14 cellular contexts compared by ENCODE assay signal in genomic region chr12:99736760-99737159, GRCh38.
DNase-seq lines count a peak whose midpoint lies in the region; TF ChIP-seq lines count a peak whose summit lies in the region.
"Had no signal": no experiment of that assay in that cellular context is flagged by ENCODE, and none has a peak within 500 bp of the region (broad histone marks: within the 10 kb centered on the region; RNA-seq: fewer than 3 reads in every experiment).

No MANE protein-coding gene starts in this region.

- TF ChIP-seq CTCF in SK-N-SH (IDR thresholded peaks at IDR 0.05) = no peak

- H3K9me2 ChIP-seq in SK-N-SH = no peaks in the 10 kb centered on the region

- peak; percentile 50 for DNase-seq in NCI-H2171 treated with DMSO at 0.1 percent for 48 hours (lab: John Stamatoyannopoulos, UW)
- no peak for DNase-seq in NCI-H2171 (lab: John Stamatoyannopoulos, UW)
- DNase-seq in NCI-H526 (lab: John Stamatoyannopoulos, UW) = peak; percentile 82 to 90
- DNase-seq in SK-N-SH = no peak
- DNase-seq in nucleus accumbens (lab: John Stamatoyannopoulos, UW) = no peak
- no peak for DNase-seq in activated CD4-positive, alpha-beta T cell treated with anti-CD3 and anti-CD28 coated beads, Interleukin-2, amount 10 ng/mL, durations not matched to agents 24 days and 14 days
- DNase-seq in stimulated activated naive CD4-positive, alpha-beta T cell (lab: John Stamatoyannopoulos, UW) = no peak
- DNase-seq: 8988T; BE2C; CD4-positive, alpha-beta memory T cell; DMS53; GF-D8 had no signal

- H3K4me1 ChIP-seq in SK-N-SH (ENCODE audit: control insufficient read depth in 1 of 2, insufficient read depth in 2 of 2, low read depth in 1 of 2, low read length in 1 of 2) = no peaks in the 10 kb centered on the region
- H3K4me1 ChIP-seq: BE2C had no signal

- H3K79me2 ChIP-seq in SK-N-SH (ENCODE audit: insufficient read depth) = no peaks in the 10 kb centered on the region

- no peak overlapping the region for H3K4me3 Mint-ChIP-seq in activated CD4-positive, alpha-beta T cell treated with anti-CD3 and anti-CD28 coated beads, Interleukin-2, amount 10 ng/mL, durations not matched to agents 24 days and 14 days
- H3K4me3 Mint-ChIP-seq: CD4-positive, alpha-beta memory T cell had no signal

- no peak overlapping the region for H3K9ac ChIP-seq in SK-N-SH

- no peaks in the 10 kb centered on the region for H3K27me3 ChIP-seq in SK-N-SH (ENCODE audit: insufficient read depth)
- H3K27me3 ChIP-seq: BE2C had no signal

- H3K27me3 Mint-ChIP-seq in activated CD4-positive, alpha-beta T cell treated with anti-CD3 and anti-CD28 coated beads, Interleukin-2, amount 10 ng/mL, durations not matched to agents 24 days and 14 days = no peaks in the 10 kb centered on the region
- H3K27me3 Mint-ChIP-seq: CD4-positive, alpha-beta memory T cell had no signal

- no peak overlapping the region for H3K27ac Mint-ChIP-seq in activated CD4-positive, alpha-beta T cell treated with anti-CD3 and anti-CD28 coated beads, Interleukin-2, amount 10 ng/mL, durations not matched to agents 24 days and 14 days
- H3K27ac Mint-ChIP-seq: CD4-positive, alpha-beta memory T cell had no signal

- CTCF ChIA-PET in SK-N-SH (lab: Yijun Ruan, JAX) = no interaction called here

- H3K36me3 ChIP-seq in SK-N-SH (replicated peaks in 1 of 2; ENCODE audit: control insufficient read depth in 1 of 2, insufficient read depth in 2 of 2, low read length in 1 of 2) = no peaks in the 10 kb centered on the region
- H3K36me3 ChIP-seq: BE2C had no signal

- no peak for TF ChIP-seq RAD21 in SK-N-SH (IDR thresholded peaks at IDR 0.05; ENCODE audit: low read length)

- no peak overlapping the region for H3K27ac ChIP-seq in SK-N-SH (ENCODE audit: low read depth in 2 of 2, low read length in 1 of 2)
- H3K27ac ChIP-seq: C4-2B, HL-60 had no signal

- intact Hi-C loops in activated CD4-positive, alpha-beta T cell treated with anti-CD3 and anti-CD28 coated beads, Interleukin-2, amount 10 ng/mL, durations not matched to agents 24 days and 14 days (cut with micrococcal nuclease) = no loop called here

- no peaks in the 10 kb centered on the region for H3K4me1 Mint-ChIP-seq in activated CD4-positive, alpha-beta T cell treated with anti-CD3 and anti-CD28 coated beads, Interleukin-2, amount 10 ng/mL, durations not matched to agents 24 days and 14 days
- H3K4me1 Mint-ChIP-seq: CD4-positive, alpha-beta memory T cell had no signal

- no peaks in the 10 kb centered on the region for H4K20me1 ChIP-seq in SK-N-SH (ENCODE audit: insufficient read depth)

- no peaks in the 10 kb centered on the region for H3K9me3 Mint-ChIP-seq in activated CD4-positive, alpha-beta T cell treated with anti-CD3 and anti-CD28 coated beads, Interleukin-2, amount 10 ng/mL, durations not matched to agents 24 days and 14 days

- no peaks in the 10 kb centered on the region for H3K36me3 Mint-ChIP-seq in activated CD4-positive, alpha-beta T cell treated with anti-CD3 and anti-CD28 coated beads, Interleukin-2, amount 10 ng/mL, durations not matched to agents 24 days and 14 days (ENCODE audit: low read depth)
- H3K36me3 Mint-ChIP-seq: CD4-positive, alpha-beta memory T cell had no signal

- no peak for TF ChIP-seq EP300 in SK-N-SH (IDR thresholded peaks at IDR 0.05; ENCODE audit: borderline replicate concordance in 1 of 2, low read depth in 1 of 2, low read length in 1 of 2)

- no peaks in the 10 kb centered on the region for H3F3A ChIP-seq in SK-N-SH (replicated peaks; ENCODE audit: insufficient read depth)

- H3K4me3 ChIP-seq in SK-N-SH (ENCODE audit: low read depth in 2 of 2, low read length in 1 of 2) = no peak overlapping the region

- H3K4me2 ChIP-seq in SK-N-SH = no peak overlapping the region

- H3K9me3 ChIP-seq in SK-N-SH = no peaks in the 10 kb centered on the region
- H3K9me3 ChIP-seq: BE2C had no signal

- POLR2A ChIA-PET in SK-N-SH (lab: Yijun Ruan, JAX) = no interaction called here

- no peak overlapping the region for H2AFZ ChIP-seq in SK-N-SH (ENCODE audit: low read depth)

TF ChIP-seq in SK-N-SH, 30 proteins besides CTCF, POLR2A, EP300 and RAD21:
- TF ChIP-seq, protein P1, sequence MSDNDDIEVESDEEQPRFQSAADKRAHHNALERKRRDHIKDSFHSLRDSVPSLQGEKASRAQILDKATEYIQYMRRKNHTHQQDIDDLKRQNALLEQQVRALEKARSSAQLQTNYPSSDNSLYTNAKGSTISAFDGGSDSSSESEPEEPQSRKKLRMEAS (IDR thresholded peaks at IDR 0.05; ENCODE audit: low read depth) = no peak
- TF ChIP-seq TAF1 (IDR thresholded peaks at IDR 0.05; ENCODE audit: borderline replicate concordance, low read depth, low read length) = no peak
- TF ChIP-seq CHD2 (IDR thresholded peaks at IDR 0.05; ENCODE audit: low read length, partially characterized antibody) = no peak
- TF ChIP-seq MXI1 (IDR thresholded peaks at IDR 0.05; ENCODE audit: low read depth, low read length) = no peak
- no peak for TF ChIP-seq USF2 (IDR thresholded peaks at IDR 0.05; ENCODE audit: borderline replicate concordance, low read depth, low read length)
- no peak for TF ChIP-seq TEAD4 (IDR thresholded peaks at IDR 0.05; ENCODE audit: borderline replicate concordance, insufficient read depth)
- TF ChIP-seq, protein P2, sequence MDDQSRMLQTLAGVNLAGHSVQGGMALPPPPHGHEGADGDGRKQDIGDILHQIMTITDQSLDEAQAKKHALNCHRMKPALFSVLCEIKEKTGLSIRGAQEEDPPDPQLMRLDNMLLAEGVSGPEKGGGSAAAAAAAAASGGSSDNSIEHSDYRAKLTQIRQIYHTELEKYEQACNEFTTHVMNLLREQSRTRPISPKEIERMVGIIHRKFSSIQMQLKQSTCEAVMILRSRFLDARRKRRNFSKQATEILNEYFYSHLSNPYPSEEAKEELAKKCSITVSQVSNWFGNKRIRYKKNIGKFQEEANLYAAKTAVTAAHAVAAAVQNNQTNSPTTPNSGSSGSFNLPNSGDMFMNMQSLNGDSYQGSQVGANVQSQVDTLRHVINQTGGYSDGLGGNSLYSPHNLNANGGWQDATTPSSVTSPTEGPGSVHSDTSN (IDR thresholded peaks at IDR 0.05) = peak; percentile 68
- TF ChIP-seq FOXM1 (IDR thresholded peaks at IDR 0.05; ENCODE audit: low read depth) = no peak
- peak; percentile 68 for TF ChIP-seq TCF12 (IDR thresholded peaks at IDR 0.05)
- TF ChIP-seq RXRA (IDR thresholded peaks at IDR 0.05; ENCODE audit: borderline replicate concordance, low read depth) = no peak
- no peak for TF ChIP-seq MEF2A (IDR thresholded peaks at IDR 0.05; ENCODE audit: borderline replicate concordance, low read depth)
- no peak for TF ChIP-seq GATA2 (CRISPR knock-in tag; IDR thresholded peaks at IDR 0.05)
- TF ChIP-seq RFX5 (IDR thresholded peaks at IDR 0.05; ENCODE audit: low read length) = no peak
- peak; percentile 36; the same call in 1 of the 2 replicates for TF ChIP-seq JUND (IDR thresholded peaks at IDR 0.05)
- no peak for TF ChIP-seq RCOR1 (IDR thresholded peaks at IDR 0.05; ENCODE audit: low read length)
TF ChIP-seq in SK-N-SH: peak in this region for 3.

Comparison
In these comparisons a context has a peak if more than half of its experiments do, and no peak if none do; other contexts are left out.
1. DNase-seq: peak in NCI-H2171 treated with DMSO at 0.1 percent for 48 hours (single experiment) and NCI-H526 (2 of 2); none in NCI-H2171 (single experiment), SK-N-SH (single experiment), nucleus accumbens (0 of 56), activated CD4-positive, alpha-beta T cell treated with anti-CD3 and anti-CD28 coated beads, Interleukin-2, amount 10 ng/mL, durations not matched to agents 24 days and 14 days (single experiment) and stimulated activated naive CD4-positive, alpha-beta T cell (0 of 6).